23 cellular contexts compared by ENCODE assay signal in the genomic region with DNA sequence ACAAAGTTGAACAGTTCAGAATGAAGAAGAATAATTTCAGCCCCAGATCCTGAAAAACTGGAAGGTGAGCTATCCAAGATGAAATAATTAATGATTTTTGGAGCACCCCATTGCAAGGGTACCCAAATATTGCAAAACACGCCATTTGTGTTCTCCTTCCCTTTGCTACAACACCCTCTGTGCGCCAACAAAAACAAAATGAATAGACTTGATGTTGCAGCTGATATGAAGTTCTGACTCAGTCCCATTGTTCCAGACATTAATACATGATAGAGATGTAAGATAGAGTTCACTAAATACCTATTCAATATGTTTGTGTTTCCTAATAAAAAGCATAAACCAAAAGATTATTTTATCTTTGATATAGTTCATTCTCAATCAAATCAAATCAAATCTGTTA.
DNase-seq lines count a peak whose midpoint lies in the region; TF ChIP-seq lines count a peak whose summit lies in the region.
"Had no signal": no experiment of that assay in that cellular context is flagged by ENCODE, and none has a peak within 500 bp of the region (broad histone marks: within the 10 kb centered on the region; RNA-seq: fewer than 3 reads in every experiment).

No MANE protein-coding gene starts in this region.

- in situ Hi-C loops in brain microvascular endothelial cell (cut with HindIII; ENCODE audit: low pct_ligation_motif_present, low sequenced_read_pairs) = no loop called here

- TF ChIP-seq CTCF in brain microvascular endothelial cell (IDR thresholded peaks at IDR 0.05; ENCODE audit: low read depth, low read length, missing control alignments) (no peak), fibroblast of the aortic adventitia (IDR thresholded peaks at IDR 0.05; ENCODE audit: insufficient read depth, low read length) (no peak)

- no peak overlapping the region for H3K27ac ChIP-seq in brain microvascular endothelial cell
- H3K27ac ChIP-seq: GM23248, KMS-11, Peyer's patch, SK-N-MC had no signal

- H3K4me3 ChIP-seq in brain microvascular endothelial cell (ENCODE audit: low read depth, low read length) (no peak overlapping the region), fibroblast of the aortic adventitia (ENCODE audit: low read depth, low read length) (no peak overlapping the region)
- H3K4me3 ChIP-seq: GM23248, Peyer's patch, SK-N-MC had no signal

- H3K27me3 ChIP-seq in brain microvascular endothelial cell (replicated peaks) = no peaks in the 10 kb centered on the region

- DNase-seq in M059J (ENCODE audit: low read depth) = peak; percentile 21
- DNase-seq in brain microvascular endothelial cell = peak; percentile 31
- peak; percentile 77 for DNase-seq in fibroblast of the aortic adventitia (ENCODE audit: low read depth)
- DNase-seq in pulmonary artery endothelial cell (ENCODE audit: low read depth, low spot score) = peak; percentile 19
- DNase-seq in globus pallidus (ENCODE audit: low spot score) = no peak
- DNase-seq in COLO668 (lab: John Stamatoyannopoulos, UW; ENCODE audit: unreplicated experiment) = no peak
- DNase-seq in GM03348 (ENCODE audit: low spot score) = no peak
- DNase-seq: CD4-positive, CD25-positive, alpha-beta regulatory T cell; GM23248; H9; HFFc6; NCI-H1092; NCI-H1436; NCI-H187; NCI-H2081 treated with DMSO at 0.1 percent for 48 hours; NCI-H2171; NCI-H226; NCI-H510A; NCI-H69; Peyer's patch; SIG-M5 had no signal

- no peaks in the 10 kb centered on the region for H3K36me3 ChIP-seq in brain microvascular endothelial cell (replicated peaks)
- H3K36me3 ChIP-seq: Peyer's patch had no signal

Comparison
In these comparisons a context has a peak if more than half of its experiments do, and no peak if none do; other contexts are left out.
1. DNase-seq: peak in M059J (single experiment), brain microvascular endothelial cell (single experiment), fibroblast of the aortic adventitia (single experiment) and pulmonary artery endothelial cell (single experiment); none in globus pallidus (single experiment), COLO668 (single experiment) and GM03348 (single experiment).